ENCODE assay signal across 17 cellular contexts in the genomic region with DNA sequence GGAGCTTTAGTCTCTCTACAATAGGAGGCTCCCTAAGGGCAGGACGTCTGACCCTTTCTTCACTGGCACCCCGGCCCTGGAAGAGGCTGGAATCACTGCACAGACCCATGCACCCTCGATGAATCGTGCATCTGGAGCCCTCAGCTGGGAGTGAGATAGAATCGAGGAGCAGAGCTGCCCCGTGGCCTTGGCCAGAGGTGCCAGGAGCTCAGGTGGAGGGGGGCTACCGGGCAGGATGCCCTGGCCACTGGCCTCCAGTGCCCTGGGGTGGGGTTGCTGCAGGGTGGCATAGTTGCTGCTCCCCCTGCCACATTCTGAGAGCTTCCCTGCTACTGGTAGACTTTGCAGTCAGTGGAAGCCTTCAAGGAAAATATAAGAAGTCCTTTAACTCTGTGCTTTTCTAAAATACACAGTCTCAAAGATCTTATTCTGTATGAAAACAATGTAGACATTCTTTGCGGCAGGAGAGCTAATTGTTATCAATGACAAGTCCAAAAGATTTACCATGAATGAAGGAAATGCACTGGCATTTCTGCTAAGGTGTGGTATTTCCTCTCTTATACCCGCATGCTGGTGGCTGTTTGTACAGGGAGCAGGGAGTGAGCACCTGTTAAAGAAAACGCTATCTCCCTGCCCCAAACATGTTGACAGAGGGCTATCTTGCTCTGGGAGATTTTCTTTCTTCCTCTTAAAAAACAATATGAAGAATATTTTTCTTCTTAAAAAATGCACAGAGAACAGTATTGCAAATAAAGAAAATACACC.
DNase-seq lines count a peak whose midpoint lies in the region; ATAC-seq and TF ChIP-seq lines count a peak whose summit lies in the region.
"Had no signal": no experiment of that assay in that cellular context is flagged by ENCODE, and none has a peak within 500 bp of the region (broad histone marks: within the 10 kb centered on the region; RNA-seq: fewer than 3 reads in every experiment).

No MANE protein-coding gene starts in this region.

- no peaks in the 10 kb centered on the region for H3K79me1 ChIP-seq in neuronal stem cell (ENCODE audit: low read depth, low read length)

- H3K4me1 ChIP-seq in neuronal stem cell (ENCODE audit: control insufficient read depth in 2 of 2, insufficient read depth in 1 of 2, low read depth in 1 of 2, low read length in 2 of 2) (peaks cover 7 to 8% of the 10 kb centered on the region in 2 donors), SJCRH30 (peaks cover 10% of the 10 kb centered on the region)
- H3K4me1 ChIP-seq: BLaER1 had no signal

- H4K8ac ChIP-seq in neuronal stem cell (ENCODE audit: low read depth, low read length): no peak overlapping the region

- H3K4me3 Mint-ChIP-seq in stimulated activated naive CD8-positive, alpha-beta T cell treated with anti-CD3 and anti-CD28 coated beads, Interleukin-15, amount 100 ng/mL, for 72 hours: no peak overlapping the region
- H3K4me3 Mint-ChIP-seq in stimulated activated effector memory CD8-positive, alpha-beta T cell treated with anti-CD3 and anti-CD28 coated beads, Interleukin-12 subunit alpha, Interleukin-12 subunit beta, amount 100 ng/mL, for 72 hours: no peak overlapping the region
- H3K4me3 Mint-ChIP-seq: CD14-positive monocyte; CD4-positive, alpha-beta memory T cell had no signal

- POLR2A ChIA-PET in HEK293T (lab: Yijun Ruan, JAX): no interaction called here

- WGBS in neuronal stem cell (ENCODE audit: extremely low coverage in 2 of 2, insufficient read length in 2 of 2, insufficient replicate concordance in 1 of 2), 2 donors: no CpG with 5 or more reads among the region's 10 CpGs

- no peak overlapping the region for H4K91ac ChIP-seq in neuronal stem cell (ENCODE audit: low read depth, low read length, poor library complexity)

- H3K4ac ChIP-seq in neuronal stem cell (ENCODE audit: low read length): no peak overlapping the region

- H2AK5ac ChIP-seq in neuronal stem cell (ENCODE audit: low read depth, low read length): peak overlapping the region; percentile 84

- H3K9me3 ChIP-seq in neuronal stem cell (replicated peaks in 1 of 2; ENCODE audit: control insufficient read depth in 2 of 2, insufficient read depth in 1 of 2, low read depth in 1 of 2, low read length in 2 of 2): peaks cover 0 to 6% of the 10 kb centered on the region in 2 donors
- 0 out of 2 replicates have a peak, but pooled peaks cover 5% of the 10 kb centered on the region for H3K9me3 ChIP-seq in SJCRH30 (replicated peaks)

- no peaks in the 10 kb centered on the region for H3K27me3 Mint-ChIP-seq in stimulated activated naive CD8-positive, alpha-beta T cell treated with anti-CD3 and anti-CD28 coated beads, Interleukin-15, amount 100 ng/mL, for 72 hours
- H3K27me3 Mint-ChIP-seq: CD4-positive, alpha-beta memory T cell had no signal

- no peaks in the 10 kb centered on the region for H3K27me3 ChIP-seq in neuronal stem cell (ENCODE audit: control insufficient read depth in 3 of 3, insufficient read depth in 3 of 3, low read depth in 1 of 3, low read length in 3 of 3)
- no peaks in the 10 kb centered on the region for H3K27me3 ChIP-seq in SJCRH30
- H3K27me3 ChIP-seq: BLaER1 had no signal

- peak overlapping the region; percentile 64 for H2BK15ac ChIP-seq in neuronal stem cell (ENCODE audit: low read length)

- no peak overlapping the region for H3K27ac ChIP-seq in neuronal stem cell (replicated peaks; ENCODE audit: low read length)
- no peak overlapping the region for H3K27ac ChIP-seq in SJCRH30
- H3K27ac ChIP-seq: BLaER1 had no signal

- H3K18ac ChIP-seq in neuronal stem cell (ENCODE audit: low read length): peak overlapping the region; percentile 48

- no peak overlapping the region for H2BK120ac ChIP-seq in neuronal stem cell (ENCODE audit: low read depth, low read length)

- H3K9ac ChIP-seq in neuronal stem cell (ENCODE audit: low read depth, low read length, poor library complexity): no peak overlapping the region
- H3K9ac ChIP-seq: BLaER1 had no signal

- no peaks in the 10 kb centered on the region for H3K36me3 Mint-ChIP-seq in stimulated activated effector memory CD8-positive, alpha-beta T cell treated with anti-CD3 and anti-CD28 coated beads, Interleukin-12 subunit alpha, Interleukin-12 subunit beta, amount 100 ng/mL, for 72 hours
- H3K36me3 Mint-ChIP-seq: CD14-positive monocyte; CD4-positive, alpha-beta memory T cell had no signal

- no peak for DNase-seq in stimulated activated naive CD8-positive, alpha-beta T cell treated with anti-CD3 and anti-CD28 coated beads, Interleukin-15, amount 100 ng/mL, for 72 hours
- no peak for DNase-seq in stimulated activated naive CD8-positive, alpha-beta T cell treated with anti-CD3 and anti-CD28 coated beads, Interleukin-15, Interleukin-2, amounts not matched to agents 100 U/mL and 50 U/mL, for 24 hours
- DNase-seq in neuronal stem cell (ENCODE audit: low spot score): no peak
- no peak for DNase-seq in stimulated activated effector memory CD8-positive, alpha-beta T cell treated with anti-CD3 and anti-CD28 coated beads, Interleukin-12 subunit alpha, Interleukin-12 subunit beta, amount 100 ng/mL, for 72 hours (ENCODE audit: low spot score in 2 of 2)
- DNase-seq in NCI-H748 (lab: John Stamatoyannopoulos, UW; ENCODE audit: unreplicated experiment): no peak
- no peak for DNase-seq in SJCRH30
- DNase-seq in HEK293T (ENCODE audit: extremely low spot score): no peak
- DNase-seq: 8988T; CD4-positive, alpha-beta memory T cell; DMS79 treated with DMSO at 0.1 percent for 48 hours; GF-D8; GOT3; H7 had no signal

- H3K23ac ChIP-seq in neuronal stem cell (ENCODE audit: low read depth, low read length, poor library complexity): peak overlapping the region; percentile 8

- CTCF ChIA-PET in HEK293T (lab: Yijun Ruan, JAX): no interaction called here

- no peak overlapping the region for H3K4me3 ChIP-seq in neuronal stem cell (ENCODE audit: low read length in 2 of 2)
- no peak overlapping the region for H3K4me3 ChIP-seq in SJCRH30
- H3K4me3 ChIP-seq: BLaER1 had no signal

- H3K36me3 ChIP-seq in neuronal stem cell (replicated peaks in 1 of 2; ENCODE audit: control insufficient read depth in 2 of 2, insufficient read depth in 2 of 2, low read length in 2 of 2): no peaks in the 10 kb centered on the region
- no peaks in the 10 kb centered on the region for H3K36me3 ChIP-seq in SJCRH30
- H3K36me3 ChIP-seq: BLaER1 had no signal

- no peak overlapping the region for H2BK5ac ChIP-seq in neuronal stem cell (ENCODE audit: low read length)

- H3K4me2 ChIP-seq in neuronal stem cell (ENCODE audit: insufficient read depth, low read length, poor library complexity, severe bottlenecking): no peak overlapping the region
- H3K4me2 ChIP-seq: BLaER1 had no signal

- H2AFZ ChIP-seq in neuronal stem cell (ENCODE audit: low read length): no peak overlapping the region

- peak overlapping the region; percentile 30 for H2BK12ac ChIP-seq in neuronal stem cell (ENCODE audit: low read length)

- no peaks in the 10 kb centered on the region for H3K4me1 Mint-ChIP-seq in stimulated activated naive CD8-positive, alpha-beta T cell treated with anti-CD3 and anti-CD28 coated beads, Interleukin-15, amount 100 ng/mL, for 72 hours
- no peaks in the 10 kb centered on the region for H3K4me1 Mint-ChIP-seq in stimulated activated effector memory CD8-positive, alpha-beta T cell treated with anti-CD3 and anti-CD28 coated beads, Interleukin-12 subunit alpha, Interleukin-12 subunit beta, amount 100 ng/mL, for 72 hours
- H3K4me1 Mint-ChIP-seq: CD14-positive monocyte; CD4-positive, alpha-beta memory T cell had no signal

- H3K9me3 Mint-ChIP-seq in stimulated activated naive CD8-positive, alpha-beta T cell treated with anti-CD3 and anti-CD28 coated beads, Interleukin-15, amount 100 ng/mL, for 72 hours: peaks cover 0 to 45% of the 10 kb centered on the region in 2 donors
- H3K9me3 Mint-ChIP-seq in stimulated activated effector memory CD8-positive, alpha-beta T cell treated with anti-CD3 and anti-CD28 coated beads, Interleukin-12 subunit alpha, Interleukin-12 subunit beta, amount 100 ng/mL, for 72 hours: peaks cover 13% of the 10 kb centered on the region

- H3K14ac ChIP-seq in neuronal stem cell (ENCODE audit: low read length): no peak overlapping the region

- H3K27ac Mint-ChIP-seq in stimulated activated naive CD8-positive, alpha-beta T cell treated with anti-CD3 and anti-CD28 coated beads, Interleukin-15, amount 100 ng/mL, for 72 hours: no peak overlapping the region
- H3K27ac Mint-ChIP-seq in stimulated activated effector memory CD8-positive, alpha-beta T cell treated with anti-CD3 and anti-CD28 coated beads, Interleukin-12 subunit alpha, Interleukin-12 subunit beta, amount 100 ng/mL, for 72 hours: no peak overlapping the region
- H3K27ac Mint-ChIP-seq: CD14-positive monocyte; CD4-positive, alpha-beta memory T cell had no signal

- peak; percentile 39 for ATAC-seq in stimulated activated naive CD8-positive, alpha-beta T cell treated with anti-CD3 and anti-CD28 coated beads, Interleukin-15, amount 100 ng/mL, for 72 hours
- ATAC-seq in stimulated activated naive CD8-positive, alpha-beta T cell treated with anti-CD3 and anti-CD28 coated beads, Interleukin-15, Interleukin-2, amounts not matched to agents 100 U/mL and 50 U/mL, for 24 hours: no peak
- ATAC-seq in stimulated activated effector memory CD8-positive, alpha-beta T cell treated with anti-CD3 and anti-CD28 coated beads, Interleukin-12 subunit alpha, Interleukin-12 subunit beta, amount 100 ng/mL, for 72 hours: peak; percentile 11
- ATAC-seq: HCT116, HepG2 had no signal

TF ChIP-seq in HEK293T, 16 proteins besides CTCF, POLR2A, EP300 and RAD21:
- TF ChIP-seq BHLHE40 (IDR thresholded peaks at IDR 0.05; ENCODE audit: borderline replicate concordance) (no peak), ELF4 (IDR thresholded peaks at IDR 0.05) (no peak), CTBP1 (IDR thresholded peaks at IDR 0.05; ENCODE audit: borderline replicate concordance) (no peak), L3MBTL2 (conservative IDR thresholded peaks at IDR 0.05) (no peak)
- TF ChIP-seq, protein P1, sequence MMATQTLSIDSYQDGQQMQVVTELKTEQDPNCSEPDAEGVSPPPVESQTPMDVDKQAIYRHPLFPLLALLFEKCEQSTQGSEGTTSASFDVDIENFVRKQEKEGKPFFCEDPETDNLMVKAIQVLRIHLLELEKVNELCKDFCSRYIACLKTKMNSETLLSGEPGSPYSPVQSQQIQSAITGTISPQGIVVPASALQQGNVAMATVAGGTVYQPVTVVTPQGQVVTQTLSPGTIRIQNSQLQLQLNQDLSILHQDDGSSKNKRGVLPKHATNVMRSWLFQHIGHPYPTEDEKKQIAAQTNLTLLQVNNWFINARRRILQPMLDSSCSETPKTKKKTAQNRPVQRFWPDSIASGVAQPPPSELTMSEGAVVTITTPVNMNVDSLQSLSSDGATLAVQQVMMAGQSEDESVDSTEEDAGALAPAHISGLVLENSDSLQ (IDR thresholded peaks at IDR 0.05): no peak
